Comparison of ENCODE assay signal across 8 cellular contexts in the genomic region with DNA sequence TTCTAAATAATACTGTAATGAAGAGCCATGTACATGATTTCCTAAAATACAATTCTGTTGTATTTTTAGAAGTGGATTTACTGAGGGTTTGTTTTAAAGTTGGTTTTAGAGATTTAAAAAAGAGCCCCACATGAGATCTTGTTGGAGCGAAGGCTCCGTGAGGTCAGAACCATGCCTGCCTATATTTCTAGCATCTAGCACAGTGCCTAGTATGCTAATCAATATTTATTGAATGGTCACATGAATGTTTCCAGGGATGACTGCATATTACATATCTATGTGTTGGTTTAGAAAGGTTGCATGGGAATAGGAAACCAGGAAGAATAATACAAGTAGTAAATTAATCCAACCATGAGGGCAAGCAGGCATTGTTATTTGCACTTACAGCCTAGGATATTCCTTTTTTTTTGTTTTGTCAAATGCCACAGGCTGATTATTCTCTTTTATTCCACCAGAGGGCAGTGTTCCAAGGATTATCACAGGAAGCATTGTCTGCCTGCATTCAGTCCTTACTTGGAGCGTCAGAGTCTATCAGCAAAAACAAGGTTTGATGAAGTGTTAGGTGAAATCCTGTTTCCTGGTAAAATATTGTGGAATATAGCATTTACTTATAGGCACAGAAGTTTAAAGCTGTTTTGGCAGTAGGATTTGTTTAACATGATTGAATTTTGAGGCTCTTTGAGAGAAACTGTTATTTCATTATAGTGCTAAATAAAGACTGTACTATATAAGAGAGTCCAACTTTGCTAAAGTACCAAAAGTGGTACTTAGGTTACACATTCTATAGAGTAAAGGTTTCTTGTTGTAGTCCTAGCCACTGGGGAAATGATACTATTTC. TPM values are rescaled to one million over a fixed set of nuclear protein-coding genes. Genes with fewer than 3 reads are reported as not detected.
DNase-seq lines count a peak whose midpoint lies in the region; ATAC-seq, FAIRE-seq and TF ChIP-seq lines count a peak whose summit lies in the region.

No MANE protein-coding gene starts in this region.

- intact Hi-C loops in mucosa of descending colon (cut with DNase I, micrococcal nuclease) = no loop called here

- H3K36me3 Mint-ChIP-seq in T-helper 17 cell (ENCODE audit: low read depth) = peaks cover 2% of the 10 kb centered on the region

- H3K4me3 Mint-ChIP-seq in T-helper 17 cell = no peak overlapping the region

- ATAC-seq in T-helper 17 cell (peak; percentile 85), mucosa of descending colon (peak; percentile 88), GM19328 (IDR thresholded peaks at IDR 0.05; ENCODE audit: unreplicated experiment) (no peak)

- no peak overlapping the region for H3K27ac ChIP-seq in C4-2B

- TF ChIP-seq CTCF in C4-2B (conservative IDR thresholded peaks at IDR 0.05) (peak; percentile 86), mucosa of descending colon (IDR thresholded peaks at IDR 0.05) (peak; percentile 66)

- no peaks in the 10 kb centered on the region for H3K9me3 ChIP-seq in T-helper 17 cell (ENCODE audit: control insufficient read depth, low read length, poor library complexity, severe bottlenecking)
- no peaks in the 10 kb centered on the region for H3K9me3 ChIP-seq in mucosa of descending colon

- H3K4me1 Mint-ChIP-seq in T-helper 17 cell = peaks cover 10% of the 10 kb centered on the region

- DNase-seq in GM12891 (ENCODE audit: insufficient read length, low spot score) (peak; percentile 34), NCI-H1694 (lab: John Stamatoyannopoulos, UW) (peak; percentile 57), T-helper 17 cell (no peak), epidermal melanocyte (ENCODE audit: insufficient read length, low spot score) (peak; percentile 51), mucosa of descending colon (peak in 1 of 3 donors; percentile 51), ureter (ENCODE audit: low spot score) (no peak)

- peak; percentile 87 for FAIRE-seq in GM12891 (lab: Jason Lieb, UNC)

- no peaks in the 10 kb centered on the region for H3K27me3 Mint-ChIP-seq in T-helper 17 cell

- H3K4me3 ChIP-seq in mucosa of descending colon = no peak overlapping the region

- no peaks in the 10 kb centered on the region for H3K4me1 ChIP-seq in mucosa of descending colon (ENCODE audit: low read depth)

- TF ChIP-seq POLR2A in GM12891 (IDR thresholded peaks at IDR 0.05; ENCODE audit: low read depth, low read length) = no peak

- peak overlapping the region; percentile 47 for H3K27ac Mint-ChIP-seq in T-helper 17 cell

- peaks cover 2% of the 10 kb centered on the region for H3K36me3 ChIP-seq in mucosa of descending colon (ENCODE audit: low read depth)

TF ChIP-seq in GM12891, 5 proteins besides CTCF, POLR2A, EP300 and RAD21:
- TF ChIP-seq POLR2AphosphoS5 (IDR thresholded peaks at IDR 0.05; ENCODE audit: low read depth, low read length) (no peak), SPI1 (IDR thresholded peaks at IDR 0.05; ENCODE audit: low read depth, low read length) (no peak), TAF1 (IDR thresholded peaks at IDR 0.05; ENCODE audit: low read depth, low read length) (no peak), PAX5 (IDR thresholded peaks at IDR 0.05; ENCODE audit: insufficient read depth, low read length, severe bottlenecking) (no peak), POU2F2 (IDR thresholded peaks at IDR 0.05; ENCODE audit: low read depth, low read length) (no peak)

RNA-seq across cellular contexts. Expression of a gene that starts 46.8 kb away (rescaled TPM):
- polyA plus RNA-seq in GM12891 (2012; ENCODE audit: low read depth, missing spikeins) = 30.8 TPM
- total RNA-seq in T-helper 17 cell = 10 to 100 TPM; 42.5 to 50.8 TPM
- 10 to 100 TPM; 37.0 to 51.3 (median 47.2) TPM for total RNA-seq in mucosa of descending colon
- total RNA-seq in ureter = 54.9 TPM

Comparison
In these comparisons a context has a peak if more than half of its experiments do, and no peak if none do; other contexts are left out.
1. DNase-seq: peak in GM12891 (single experiment), NCI-H1694 (single experiment) and epidermal melanocyte (single experiment); none in T-helper 17 cell (0 of 3) and ureter (single experiment).